Comparison of ENCODE assay signal across 33 cellular contexts in the genomic region with DNA sequence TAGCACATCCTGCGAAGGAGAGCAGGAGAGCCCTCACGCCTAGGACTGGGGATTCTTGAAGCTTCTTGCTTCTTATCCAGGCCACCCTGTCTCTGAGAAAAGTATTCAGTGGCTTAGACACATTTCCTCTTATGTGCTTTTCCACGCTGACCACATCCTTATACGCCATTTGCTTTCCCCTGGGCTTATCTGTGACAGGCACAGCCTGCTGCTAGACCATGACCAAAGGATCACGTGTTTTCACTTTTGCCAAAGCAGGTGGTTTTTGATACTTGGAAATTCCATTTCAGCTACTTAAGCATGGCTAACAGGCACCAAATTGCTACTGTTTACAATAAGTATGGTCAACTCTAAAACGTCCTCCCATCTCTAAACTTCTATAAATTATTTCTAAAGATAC.
"Had no signal": no experiment of that assay in that cellular context is flagged by ENCODE, and none has a peak within 500 bp of the region (broad histone marks: within the 10 kb centered on the region; RNA-seq: fewer than 3 reads in every experiment).

No MANE protein-coding gene starts in this region.

- H3K27me3 ChIP-seq: brain microvascular endothelial cell, Peyer's patch had no signal

- H3K27ac ChIP-seq: brain microvascular endothelial cell, Peyer's patch, RWPE1, VCaP had no signal

- H3K9me3 ChIP-seq: Peyer's patch had no signal

- H3K4me1 ChIP-seq: Peyer's patch had no signal

- H3K4me3 ChIP-seq: Peyer's patch had no signal

- H3K36me3 ChIP-seq: brain microvascular endothelial cell, Peyer's patch had no signal

- DNase-seq: activated B cell treated with CpG ODN at 0.5 μM for 24 hours; activated CD4-positive, alpha-beta T cell treated with anti-CD3 and anti-CD28 coated beads for 4 hours; activated CD4-positive, alpha-beta T cell treated with anti-CD3 and anti-CD28 coated beads, Interleukin-2, amount 50 U/mL, for 4 hours; activated CD4-positive, CD25-positive, alpha-beta regulatory T cell treated with anti-CD3 and anti-CD28 coated beads, Interleukin-2, amount 50 U/mL, for 72 hours; activated CD8-positive, alpha-beta T cell treated with anti-CD3 and anti-CD28 coated beads for 36 hours; activated effector memory CD4-positive, alpha-beta T cell treated with anti-CD3 and anti-CD28 coated beads, Interleukin-2, amount 50 U/mL, for 16 hours; activated naive CD4-positive, alpha-beta T cell; activated naive CD4-positive, alpha-beta T cell treated with anti-CD3 and anti-CD28 coated beads, Interleukin-2, amount 50 U/mL, for 16 hours; activated naive CD8-positive, alpha-beta T cell treated with anti-CD3 and anti-CD28 coated beads for 36 hours; activated T-cell treated with anti-CD3 and anti-CD28 coated beads, Interleukin-2, amount 50 U/mL, for 1 hour; activated T-cell treated with anti-CD3 and anti-CD28 coated beads, Interleukin-2, amount 50 U/mL, for 72 hours; amniotic stem cell; aorta; brain microvascular endothelial cell; central memory CD4-positive, alpha-beta T cell; NCI-H1092 treated with DMSO at 0.1 percent for 48 hours; NCI-H1417 treated with DMSO at 0.1 percent for 48 hours; NCI-H187 treated with DMSO at 0.1 percent for 48 hours; NCI-H2081; NCI-H2171 treated with DMSO at 0.1 percent for 48 hours; NCI-H2227 treated with DMSO at 0.1 percent for 48 hours; NCI-H524 treated with DMSO at 0.1 percent for 48 hours; PC-3; Peyer's patch; SIG-M5; SW 1271; T-helper 1 cell; T-helper 2 cell; T-helper 9 cell had no signal

- ATAC-seq: activated CD8-positive, alpha-beta T cell treated with anti-CD3 and anti-CD28 coated beads for 36 hours; activated T-cell treated with anti-CD3 and anti-CD28 coated beads, Interleukin-2, amount 50 U/mL, for 72 hours; activated T-helper 17 cell treated with anti-CD3 and anti-CD28 coated beads, Interleukin-2, amount 50 U/mL, for 72 hours; PC-3; Right ventricle myocardium inferior had no signal
